Comparison of ENCODE assay signal across 18 cellular contexts in the genomic region with DNA sequence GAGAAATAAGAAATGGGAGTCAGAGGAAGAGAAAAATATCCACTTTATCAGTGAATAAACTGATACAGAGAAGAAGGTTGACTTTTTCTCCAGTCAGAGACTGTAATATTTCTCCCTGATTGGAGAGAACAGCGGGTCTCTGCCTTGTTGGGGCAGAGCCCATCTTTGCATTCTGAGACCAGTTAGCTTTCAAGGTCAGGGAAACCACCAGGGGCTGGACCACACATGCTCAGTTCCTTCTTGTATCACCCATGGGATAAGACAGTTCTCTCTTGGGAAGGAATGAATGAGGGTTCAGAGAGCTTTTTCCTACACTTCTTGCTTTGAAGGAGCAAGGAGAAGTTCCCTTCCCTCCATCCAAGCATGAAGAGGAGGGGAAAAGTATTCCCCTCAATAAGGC.
"Had no signal": no experiment of that assay in that cellular context is flagged by ENCODE, and none has a peak within 500 bp of the region (broad histone marks: within the 10 kb centered on the region; RNA-seq: fewer than 3 reads in every experiment).

No MANE protein-coding gene starts in this region.

- H3K4me1 Mint-ChIP-seq: activated naive CD4-positive, alpha-beta T cell treated with anti-CD3 and anti-CD28 coated beads, Interleukin-2, amount 10 ng/mL, durations not matched to agents 7 days and 5 days; stimulated activated naive CD8-positive, alpha-beta T cell treated with anti-CD3 and anti-CD28 coated beads, Interleukin-15, amount 100 ng/mL, for 72 hours had no signal

- H3K4me3 Mint-ChIP-seq: activated naive CD4-positive, alpha-beta T cell treated with anti-CD3 and anti-CD28 coated beads, Interleukin-2, amount 10 ng/mL, durations not matched to agents 7 days and 5 days; stimulated activated naive CD8-positive, alpha-beta T cell treated with anti-CD3 and anti-CD28 coated beads, Interleukin-15, amount 100 ng/mL, for 72 hours had no signal

- H3K27ac ChIP-seq: epithelial cell of prostate, right atrium auricular region, skin epidermis, thoracic aorta had no signal

- H3K9me3 ChIP-seq: right atrium auricular region, thoracic aorta had no signal

- H3K4me1 ChIP-seq: right atrium auricular region had no signal

- FAIRE-seq: frontal cortex had no signal

- H3K27ac Mint-ChIP-seq: activated naive CD4-positive, alpha-beta T cell treated with anti-CD3 and anti-CD28 coated beads, Interleukin-2, amount 10 ng/mL, durations not matched to agents 7 days and 5 days; progenitor cell of endocrine pancreas had no signal

- H3K27me3 Mint-ChIP-seq: activated naive CD4-positive, alpha-beta T cell treated with anti-CD3 and anti-CD28 coated beads, Interleukin-2, amount 10 ng/mL, durations not matched to agents 7 days and 5 days; progenitor cell of endocrine pancreas; stimulated activated naive CD8-positive, alpha-beta T cell treated with anti-CD3 and anti-CD28 coated beads, Interleukin-15, amount 100 ng/mL, for 72 hours had no signal

- ATAC-seq: left ventricle myocardium superior; stimulated activated naive CD8-positive, alpha-beta T cell treated with anti-CD3 and anti-CD28 coated beads, Interleukin-15, amount 100 ng/mL, for 72 hours had no signal

- DNase-seq: activated CD4-positive, alpha-beta T cell treated with anti-CD3 and anti-CD28 coated beads, Interleukin-2, amount 50 U/mL, for 1 hour; activated CD8-positive, alpha-beta memory T cell treated with anti-CD3 and anti-CD28 coated beads for 24 hours; activated naive CD4-positive, alpha-beta T cell treated with anti-CD3 and anti-CD28 coated beads, Interleukin-2, amount 10 ng/mL, durations not matched to agents 7 days and 5 days; anterior cingulate cortex; head of caudate nucleus; kidney glomerular epithelial cell; left ventricle myocardium superior; mesendoderm; stimulated activated CD4-positive, alpha-beta T cell treated with anti-CD3 and anti-CD28 coated beads, Interleukin-4, amount 100 ng/mL, for 4 hours; stimulated activated CD8-positive, alpha-beta memory T cell treated with anti-CD3 and anti-CD28 coated beads, Interleukin-4, amount 100 ng/mL, for 48 hours; stimulated activated naive CD8-positive, alpha-beta T cell treated with anti-CD3 and anti-CD28 coated beads, Interleukin-15, amount 100 ng/mL, for 72 hours; T-helper 2 cell had no signal

- H3K4me3 ChIP-seq: right atrium auricular region, skin epidermis, thoracic aorta had no signal

- H3K9me3 Mint-ChIP-seq: activated naive CD4-positive, alpha-beta T cell treated with anti-CD3 and anti-CD28 coated beads, Interleukin-2, amount 10 ng/mL, durations not matched to agents 7 days and 5 days; stimulated activated naive CD8-positive, alpha-beta T cell treated with anti-CD3 and anti-CD28 coated beads, Interleukin-15, amount 100 ng/mL, for 72 hours had no signal

- H3K27me3 ChIP-seq: right atrium auricular region had no signal
